Comparison of ENCODE assay signal across 10 cellular contexts in genomic region chr2:567865-568638, GRCh38.
DNase-seq lines count a peak whose midpoint lies in the region; ATAC-seq and TF ChIP-seq lines count a peak whose summit lies in the region.
"Had no signal": no experiment of that assay in that cellular context is flagged by ENCODE, and none has a peak within 500 bp of the region (broad histone marks: within the 10 kb centered on the region; RNA-seq: fewer than 3 reads in every experiment).

No MANE protein-coding gene starts in this region.

- no peak overlapping the region for H3K27ac ChIP-seq in dorsolateral prefrontal cortex
- H3K27ac ChIP-seq: 22Rv1 had no signal

- peaks cover 0 to 37% (median 2%) of the 10 kb centered on the region in 45 donors for H3K27me3 ChIP-seq in dorsolateral prefrontal cortex

- no peaks in the 10 kb centered on the region for H3K4me1 ChIP-seq in mucosa of descending colon (ENCODE audit: low read depth)

- H3K9me3 ChIP-seq in mucosa of descending colon: peaks cover 5% of the 10 kb centered on the region

- ATAC-seq in mucosa of descending colon (peak; percentile 18), GM19395 (IDR thresholded peaks at IDR 0.05; ENCODE audit: unreplicated experiment) (no peak), HG03439 (IDR thresholded peaks at IDR 0.05; ENCODE audit: unreplicated experiment) (no peak)
- ATAC-seq: GM12878 had no signal

- H3K36me3 ChIP-seq in mucosa of descending colon (ENCODE audit: low read depth): no peaks in the 10 kb centered on the region

- intact Hi-C loops in mucosa of descending colon (cut with DNase I, micrococcal nuclease) (no loop called here), dorsolateral prefrontal cortex (cut with DNase I) (no loop called here)

- TF ChIP-seq CTCF in mucosa of descending colon (IDR thresholded peaks at IDR 0.05) (no peak), dorsolateral prefrontal cortex (IDR thresholded peaks at IDR 0.05 in 54 of 56, conservative IDR thresholded peaks at IDR 0.05 in 2 of 56; ENCODE audit: low read depth in 1 of 56, partially characterized antibody in 56 of 56) (no peak)

- peak; percentile 60 for DNase-seq in DMS79 treated with DMSO at 0.1 percent for 48 hours (lab: John Stamatoyannopoulos, UW)
- no peak for DNase-seq in DMS79 (lab: John Stamatoyannopoulos, UW)
- peak; percentile 93 for DNase-seq in dedifferentiated amniotic fluid mesenchymal stem cell (ENCODE audit: extremely low spot score)
- DNase-seq in mucosa of descending colon: no peak
- no peak for DNase-seq in dorsolateral prefrontal cortex
- no peak for DNase-seq in GDM1 (lab: John Stamatoyannopoulos, UW)

- H3K4me3 ChIP-seq in mucosa of descending colon: no peak overlapping the region
- no peak overlapping the region for H3K4me3 ChIP-seq in dorsolateral prefrontal cortex
- H3K4me3 ChIP-seq: GM12878 had no signal

Comparison
In these comparisons a context has a peak if more than half of its experiments do, and no peak if none do; other contexts are left out.
1. DNase-seq: peak in DMS79 treated with DMSO at 0.1 percent for 48 hours (single experiment) and dedifferentiated amniotic fluid mesenchymal stem cell (single experiment); none in DMS79 (single experiment), mucosa of descending colon (0 of 3), dorsolateral prefrontal cortex (0 of 10) and GDM1 (single experiment).